Comparison of ENCODE assay signal across 12 cellular contexts in the genomic region with DNA sequence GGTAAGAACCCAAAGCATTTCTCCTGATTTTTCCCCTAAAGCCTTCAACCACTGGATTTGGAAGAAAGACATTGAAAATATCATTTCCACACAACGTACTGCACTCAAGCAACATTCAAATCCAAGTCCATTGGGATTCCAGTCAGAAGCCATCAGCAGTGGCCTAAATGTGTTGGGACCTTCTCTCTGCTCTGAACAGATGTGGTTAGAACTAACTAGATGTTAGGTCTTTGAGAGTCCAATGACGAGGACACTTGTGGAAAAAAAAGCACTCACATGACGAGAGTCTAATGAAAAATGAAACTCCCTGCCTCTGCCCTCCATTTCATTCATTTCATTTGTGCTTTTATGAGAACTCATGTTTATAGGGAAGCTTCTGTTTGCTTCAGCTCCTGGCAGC.
"Had no signal": no experiment of that assay in that cellular context is flagged by ENCODE, and none has a peak within 500 bp of the region (broad histone marks: within the 10 kb centered on the region; RNA-seq: fewer than 3 reads in every experiment).

No MANE protein-coding gene starts in this region.

- ATAC-seq: heart left ventricle; left colon; left ventricle myocardium superior; naive thymus-derived CD4-positive, alpha-beta T cell had no signal

- H3K9me3 Mint-ChIP-seq: dendritic cell treated with granulocyte-macrophage colony-stimulating factor and Interleukin-4, amounts not matched to agents 40 ng/mL and 50 ng/mL, for 4 days; type B pancreatic cell had no signal

- H3K4me3 ChIP-seq: heart left ventricle, lung had no signal

- H3K36me3 Mint-ChIP-seq: naive thymus-derived CD4-positive, alpha-beta T cell; type B pancreatic cell had no signal

- H3K9me3 ChIP-seq: heart left ventricle, neutrophil had no signal

- H3K4me3 Mint-ChIP-seq: dendritic cell treated with granulocyte-macrophage colony-stimulating factor and Interleukin-4, amounts not matched to agents 40 ng/mL and 50 ng/mL, for 4 days; naive thymus-derived CD4-positive, alpha-beta T cell; type B pancreatic cell had no signal

- H3K27ac Mint-ChIP-seq: dendritic cell treated with granulocyte-macrophage colony-stimulating factor and Interleukin-4, amounts not matched to agents 40 ng/mL and 50 ng/mL, for 4 days; naive thymus-derived CD4-positive, alpha-beta T cell; type B pancreatic cell had no signal

- H3K4me1 ChIP-seq: heart left ventricle had no signal

- H3K27ac ChIP-seq: heart left ventricle, neutrophil had no signal

- H3K36me3 ChIP-seq: heart left ventricle, neutrophil had no signal

- DNase-seq: heart left ventricle; hippocampal formation; left colon; left ventricle myocardium superior; naive thymus-derived CD4-positive, alpha-beta T cell; small intestine; stimulated activated CD4-positive, alpha-beta T cell treated with anti-CD3 and anti-CD28 coated beads, Interleukin-12 subunit alpha, Interleukin-12 subunit beta, amount 100 ng/mL, for 4 hours; stimulated activated naive CD4-positive, alpha-beta T cell treated with Interleukin-2 at 50 U/mL for 16 hours had no signal
